12 cellular contexts compared by ENCODE assay signal in genomic region chr6:157223021-157223430, GRCh38.
DNase-seq lines count a peak whose midpoint lies in the region; ATAC-seq and TF ChIP-seq lines count a peak whose summit lies in the region.
"Had no signal": no experiment of that assay in that cellular context is flagged by ENCODE, and none has a peak within 500 bp of the region (broad histone marks: within the 10 kb centered on the region; RNA-seq: fewer than 3 reads in every experiment).

No MANE protein-coding gene starts in this region.

- H3K4me1 Mint-ChIP-seq in natural killer cell treated with Interleukin-12 subunit alpha and Interleukin-12 subunit beta and Interleukin-15 and Interleukin-18, amount 100 ng/mL, for 72 hours (ENCODE audit: low read depth in 2 of 2): peaks cover 12 to 23% of the 10 kb centered on the region in 2 donors
- peaks cover 27 to 38% of the 10 kb centered on the region in 2 donors for H3K4me1 Mint-ChIP-seq in natural killer cell
- peaks cover 44% of the 10 kb centered on the region for H3K4me1 Mint-ChIP-seq in activated B cell treated with CpG ODN at 0.5 μM for 24 hours

- ATAC-seq in natural killer cell treated with Interleukin-12 subunit alpha and Interleukin-12 subunit beta and Interleukin-15 and Interleukin-18, amount 100 ng/mL, for 72 hours: no peak
- ATAC-seq in natural killer cell: no peak
- ATAC-seq in activated B cell treated with CpG ODN at 0.5 μM for 24 hours (ENCODE audit: low read depth): peak; percentile 59
- no peak for ATAC-seq in GM21526 (IDR thresholded peaks at IDR 0.05; ENCODE audit: low FRiP score, unreplicated experiment)
- ATAC-seq: mucosa of descending colon had no signal

- H3K4me3 Mint-ChIP-seq in natural killer cell treated with Interleukin-12 subunit alpha and Interleukin-12 subunit beta and Interleukin-15 and Interleukin-18, amount 100 ng/mL, for 72 hours: no peak overlapping the region
- H3K4me3 Mint-ChIP-seq in natural killer cell (no peak overlapping the region), activated B cell treated with CpG ODN at 0.5 μM for 24 hours (peak overlapping the region; percentile 80)

- in situ Hi-C loops in KBM-7 (cut with MboI; ENCODE audit: low pct_unique_long_range_greater_than_20kb, low sequenced_read_pairs): no loop called here

- no peaks in the 10 kb centered on the region for H3K36me3 Mint-ChIP-seq in natural killer cell treated with Interleukin-12 subunit alpha and Interleukin-12 subunit beta and Interleukin-15 and Interleukin-18, amount 100 ng/mL, for 72 hours
- no peaks in the 10 kb centered on the region for H3K36me3 Mint-ChIP-seq in natural killer cell
- H3K36me3 Mint-ChIP-seq in activated B cell treated with CpG ODN at 0.5 μM for 24 hours (ENCODE audit: low read depth): no peaks in the 10 kb centered on the region

- POLR2A ChIA-PET in activated B cell treated with CpG ODN at 0.5 μM for 24 hours (lab: Charles Lee): interaction anchor here (1.7 to 2.8 kb wide), 3 partner anchors 12 to 51 kb away, joined by 7 to 19 read pairs (median 7); no protein-coding TSS in a partner anchor

- CTCF ChIA-PET in activated B cell treated with CpG ODN at 0.5 μM for 24 hours (lab: Charles Lee): interaction anchor here (0.6 to 1.2 kb wide), 4 partner anchors 9 to 13 kb away, joined by 3 to 5 read pairs (median 3); no protein-coding TSS in a partner anchor

- H3K9me3 Mint-ChIP-seq in natural killer cell treated with Interleukin-12 subunit alpha and Interleukin-12 subunit beta and Interleukin-15 and Interleukin-18, amount 100 ng/mL, for 72 hours: no peaks in the 10 kb centered on the region
- H3K9me3 Mint-ChIP-seq in natural killer cell (no peaks in the 10 kb centered on the region), activated B cell treated with CpG ODN at 0.5 μM for 24 hours (no peaks in the 10 kb centered on the region)

- DNase-seq in natural killer cell treated with Interleukin-12 subunit alpha and Interleukin-12 subunit beta and Interleukin-15 and Interleukin-18, amount 100 ng/mL, for 72 hours (ENCODE audit: low spot score): peak; percentile 26
- DNase-seq in natural killer cell (no peak), KBM-7 (peak; percentile 94), activated B cell treated with CpG ODN at 0.5 μM for 24 hours (peak; percentile 53), ureter (ENCODE audit: low spot score) (peak; percentile 37)
- no peak for DNase-seq in stimulated activated CD4-positive, alpha-beta T cell treated with anti-CD3 and anti-CD28 coated beads, Interleukin-2, amount 100 ng/mL, for 48 hours
- DNase-seq in activated T-cell treated with anti-CD3 and anti-CD28 coated beads, Interleukin-2, amount 50 U/mL, for 48 hours: no peak
- DNase-seq: foreskin fibroblast, RPMI8226, substantia nigra had no signal

- intact Hi-C loops in natural killer cell (cut with micrococcal nuclease) (no loop called here), activated B cell treated with CpG ODN at 0.5 μM for 24 hours (cut with micrococcal nuclease) (loop anchor here (1.0 to 5.0 kb wide), 3 partner anchors 12 to 446 kb away; partner anchors contain the start of gene ARID1B)

- H3K27me3 Mint-ChIP-seq in natural killer cell treated with Interleukin-12 subunit alpha and Interleukin-12 subunit beta and Interleukin-15 and Interleukin-18, amount 100 ng/mL, for 72 hours: peaks cover 0 to 4% of the 10 kb centered on the region in 2 donors
- H3K27me3 Mint-ChIP-seq in natural killer cell (ENCODE audit: low read depth in 2 of 2) (peaks cover 10 to 12% of the 10 kb centered on the region in 2 donors), activated B cell treated with CpG ODN at 0.5 μM for 24 hours (no peaks in the 10 kb centered on the region)

- no peak overlapping the region for H3K27ac Mint-ChIP-seq in natural killer cell treated with Interleukin-12 subunit alpha and Interleukin-12 subunit beta and Interleukin-15 and Interleukin-18, amount 100 ng/mL, for 72 hours
- H3K27ac Mint-ChIP-seq in natural killer cell: peak overlapping the region in 1 of 2 donors; percentile 69
- H3K27ac Mint-ChIP-seq in activated B cell treated with CpG ODN at 0.5 μM for 24 hours: peak overlapping the region; percentile 82

- no peak for TF ChIP-seq CTCF in natural killer cell (IDR thresholded peaks at IDR 0.05)
- no peak for TF ChIP-seq CTCF in activated B cell treated with CpG ODN at 0.5 μM for 24 hours (IDR thresholded peaks at IDR 0.05)

Comparison
In these comparisons a context has a peak if more than half of its experiments do, and no peak if none do; other contexts are left out.
1. DNase-seq: peak in natural killer cell treated with Interleukin-12 subunit alpha and Interleukin-12 subunit beta and Interleukin-15 and Interleukin-18, amount 100 ng/mL, for 72 hours (single experiment), KBM-7 (single experiment), activated B cell treated with CpG ODN at 0.5 μM for 24 hours (single experiment) and ureter (single experiment); none in natural killer cell (single experiment), stimulated activated CD4-positive, alpha-beta T cell treated with anti-CD3 and anti-CD28 coated beads, Interleukin-2, amount 100 ng/mL, for 48 hours (0 of 2) and activated T-cell treated with anti-CD3 and anti-CD28 coated beads, Interleukin-2, amount 50 U/mL, for 48 hours (0 of 2).